ENCODE assay signal across 9 cellular contexts in genomic region chr22:49827853-49828598, GRCh38. TPM values are rescaled to one million over a fixed set of nuclear protein-coding genes. Genes with fewer than 3 reads are reported as not detected.
DNase-seq lines count a peak whose midpoint lies in the region; ATAC-seq, FAIRE-seq and TF ChIP-seq lines count a peak whose summit lies in the region.
"Had no signal": no experiment of that assay in that cellular context is flagged by ENCODE, and none has a peak within 500 bp of the region (broad histone marks: within the 10 kb centered on the region; RNA-seq: fewer than 3 reads in every experiment).

Gene BRD1, minus strand, starts transcription at chr22:49827873. Its CDS starts 3,556 bp downstream, at chr22:49824317.

- ATAC-seq in GM19035 (IDR thresholded peaks at IDR 0.05; ENCODE audit: unreplicated experiment): no peak

- H3K4me3 ChIP-seq in WERI-Rb-1 (ENCODE audit: low read depth, low read length) (peak within 1 kb of the TSS; percentile 95), small intestine (ENCODE audit: low read depth in 1 of 2, low read length in 2 of 2) (peak within 1 kb of the TSS; percentile 75 to 84)

- TF ChIP-seq CTCF in WERI-Rb-1 (IDR thresholded peaks at IDR 0.05; ENCODE audit: low read depth, low read length): no peak

- no peak for FAIRE-seq in small intestine (lab: Jason Lieb, UNC)
- FAIRE-seq: A204.1 had no signal

- H3K27me3 ChIP-seq in WERI-Rb-1 (ENCODE audit: insufficient read depth, low read depth, severe bottlenecking) (no peaks in the 10 kb centered on the region), small intestine (ENCODE audit: control insufficient read depth in 2 of 2, insufficient read depth in 2 of 2, low read length in 2 of 2) (no peaks in the 10 kb centered on the region)

- no peaks in the 10 kb centered on the region for H3K9me3 ChIP-seq in KOPT-K1 (ENCODE audit: insufficient read depth, low read length, poor library complexity, severe bottlenecking)
- H3K9me3 ChIP-seq in WERI-Rb-1 (ENCODE audit: severe bottlenecking): peaks cover 28% of the 10 kb centered on the region
- no peaks in the 10 kb centered on the region for H3K9me3 ChIP-seq in small intestine (ENCODE audit: control insufficient read depth, low read depth)

- peak; percentile 77 for DNase-seq in DMS 273 (lab: John Stamatoyannopoulos, UW; ENCODE audit: unreplicated experiment)
- DNase-seq in DMS 273 treated with DMSO at 0.1 percent for 48 hours (lab: John Stamatoyannopoulos, UW): no peak
- DNase-seq in WERI-Rb-1: peak; percentile 29
- DNase-seq in central memory CD4-positive, alpha-beta T cell: peak; percentile 43
- peak; percentile 69 for DNase-seq in iris pigment epithelial cell (ENCODE audit: low read depth)
- peak; percentile 74 for DNase-seq in small intestine

- H3K36me3 ChIP-seq in KOPT-K1 (ENCODE audit: insufficient read depth, low read length) (peaks cover 27% of the 10 kb centered on the region), WERI-Rb-1 (peaks cover 26% of the 10 kb centered on the region), small intestine (ENCODE audit: control insufficient read depth in 2 of 2, insufficient read depth in 2 of 2, low read length in 2 of 2) (peaks cover under 1 to 3% of the 10 kb centered on the region in 2 donors)

- peak within 1 kb of the TSS; percentile 87 for H3K27ac ChIP-seq in KOPT-K1 (ENCODE audit: low read depth, low read length, poor library complexity, severe bottlenecking)
- H3K27ac ChIP-seq in WERI-Rb-1: peak within 1 kb of the TSS; percentile 87
- H3K27ac ChIP-seq in small intestine (ENCODE audit: low read depth in 1 of 2, low read length in 1 of 2): peak within 1 kb of the TSS; percentile 82 to 83

- peaks cover 0 to 10% of the 10 kb centered on the region in 2 donors for H3K4me1 ChIP-seq in small intestine (ENCODE audit: control insufficient read depth in 2 of 2, insufficient read depth in 1 of 2, low read depth in 1 of 2, low read length in 1 of 2)

- 14 to 18% (median 17%) methylated on average over 43 to 54 of the region's 54 CpGs for WGBS in small intestine, 3 donors

RNA-seq across cellular contexts. Expression of gene BRD1, which starts in this region (rescaled TPM):
- polyA plus RNA-seq in small intestine: 10 to 100 TPM; 18.5 to 28.4 (median 19.5) TPM
